In genomic region chr3:184786271-184787010, GRCh38 we compare ENCODE assay signal across 9 cellular contexts. TPM values are rescaled to one million over a fixed set of nuclear protein-coding genes. Genes with fewer than 3 reads are reported as not detected.
DNase-seq lines count a peak whose midpoint lies in the region; ATAC-seq, FAIRE-seq and TF ChIP-seq lines count a peak whose summit lies in the region.
"Had no signal": no experiment of that assay in that cellular context is flagged by ENCODE, and none has a peak within 500 bp of the region (broad histone marks: within the 10 kb centered on the region; RNA-seq: fewer than 3 reads in every experiment).

No MANE protein-coding gene starts in this region.

- H3K9ac ChIP-seq in smooth muscle cell (ENCODE audit: low read depth), result peak overlapping the region; percentile 30

- H3K27me3 ChIP-seq in heart left ventricle, result peaks cover 0 to 8% (median 0%) of the 10 kb centered on the region in 9 donors
- H3K27me3 ChIP-seq in smooth muscle cell (ENCODE audit: low read depth), result no peaks in the 10 kb centered on the region

- H2AFZ ChIP-seq in smooth muscle cell (ENCODE audit: low read depth), result peak overlapping the region; percentile 8

- WGBS in heart left ventricle, 4 donors, result 5 to 20% (median 14%) methylated on average over 7 to 11 of the region's 11 CpGs
- WGBS in smooth muscle cell (ENCODE audit: low lambda C conversion rate), result 31% methylated on average over 11 of the region's 11 CpGs

- TF ChIP-seq CTCF in activated CD8-positive, alpha-beta T cell treated with anti-CD3 and anti-CD28 coated beads for 36 hours (IDR thresholded peaks at IDR 0.05), result no peak
- TF ChIP-seq CTCF in heart left ventricle (IDR thresholded peaks at IDR 0.05) (no peak), smooth muscle cell (IDR thresholded peaks at IDR 0.05; ENCODE audit: borderline replicate concordance, insufficient read depth, poor library complexity, severe bottlenecking) (no peak)

- H3K9me3 Mint-ChIP-seq in activated CD8-positive, alpha-beta T cell treated with anti-CD3 and anti-CD28 coated beads for 36 hours, result no peaks in the 10 kb centered on the region

- H3F3A ChIP-seq in smooth muscle cell (ENCODE audit: low read depth), result peaks cover 3% of the 10 kb centered on the region

- H3K4me3 ChIP-seq in heart left ventricle, result peak overlapping the region in 7 of 12 donors; percentile 3 to 24 (median 7)
- peak overlapping the region; percentile 6 for H3K4me3 ChIP-seq in smooth muscle cell

- FAIRE-seq in GM12892 (lab: Jason Lieb, UNC), result no peak

- peak overlapping the region; percentile 73 for H3K4me2 ChIP-seq in smooth muscle cell

- H3K36me3 Mint-ChIP-seq in activated CD8-positive, alpha-beta T cell treated with anti-CD3 and anti-CD28 coated beads for 36 hours (ENCODE audit: low read depth), result no peaks in the 10 kb centered on the region

- TF ChIP-seq POLR2A in heart left ventricle (IDR thresholded peaks at IDR 0.05), result no peak
- TF ChIP-seq POLR2A in GM12892 (IDR thresholded peaks at IDR 0.05; ENCODE audit: low read depth, low read length), result no peak

- DNase-seq in DMS 273 (lab: John Stamatoyannopoulos, UW; ENCODE audit: unreplicated experiment), result peak; percentile 49
- no peak for DNase-seq in DMS 273 treated with DMSO at 0.1 percent for 48 hours (lab: John Stamatoyannopoulos, UW)
- peak; percentile 56 for DNase-seq in activated CD8-positive, alpha-beta T cell treated with anti-CD3 and anti-CD28 coated beads for 36 hours
- DNase-seq in heart left ventricle, result peak; percentile 56 to 79 (median 68)
- DNase-seq in smooth muscle cell (lab: John Stamatoyannopoulos, UW; ENCODE audit: unreplicated experiment), result no peak
- DNase-seq in activated effector memory CD4-positive, alpha-beta T cell treated with anti-CD3 and anti-CD28 coated beads, Interleukin-2, amount 50 U/mL, for 16 hours, result no peak
- no peak for DNase-seq in GM12892 (ENCODE audit: insufficient read length)

- no peak overlapping the region for H3K4me3 Mint-ChIP-seq in activated CD8-positive, alpha-beta T cell treated with anti-CD3 and anti-CD28 coated beads for 36 hours

- ATAC-seq in activated CD8-positive, alpha-beta T cell treated with anti-CD3 and anti-CD28 coated beads for 36 hours, result peak; percentile 73
- ATAC-seq in heart left ventricle (peak; percentile 50 to 90 (median 88)), GM19395 (IDR thresholded peaks at IDR 0.05; ENCODE audit: unreplicated experiment) (no peak)

- no peak overlapping the region for H3K27ac Mint-ChIP-seq in activated CD8-positive, alpha-beta T cell treated with anti-CD3 and anti-CD28 coated beads for 36 hours

- H3K36me3 ChIP-seq in heart left ventricle (no peaks in the 10 kb centered on the region), smooth muscle cell (ENCODE audit: low read depth) (no peaks in the 10 kb centered on the region)

- intact Hi-C loops in activated CD8-positive, alpha-beta T cell treated with anti-CD3 and anti-CD28 coated beads for 36 hours (cut with micrococcal nuclease), result no loop called here
- intact Hi-C loops in heart left ventricle (cut with DNase I), result no loop called here

- CTCF ChIA-PET in activated CD8-positive, alpha-beta T cell treated with anti-CD3 and anti-CD28 coated beads for 36 hours (lab: Charles Lee), result interaction anchor here (0.9 to 3.1 kb wide), 5 partner anchors 9 to 273 kb away, joined by 3 to 14 read pairs (median 8); partner anchors contain the start of gene EPHB3

- H4K20me1 ChIP-seq in smooth muscle cell (ENCODE audit: low read depth), result no peaks in the 10 kb centered on the region

- H3K79me2 ChIP-seq in smooth muscle cell (ENCODE audit: low read depth), result no peaks in the 10 kb centered on the region

- POLR2A ChIA-PET in activated CD8-positive, alpha-beta T cell treated with anti-CD3 and anti-CD28 coated beads for 36 hours (lab: Charles Lee), result interaction anchor here (0.7 kb wide), 1 partner anchor 15 kb away, joined by 4 read pairs; no protein-coding TSS in a partner anchor

- H3K27ac ChIP-seq in heart left ventricle (peak overlapping the region in 9 of 12 donors; percentile 27 to 75 (median 61)), smooth muscle cell (ENCODE audit: low read depth) (peak overlapping the region; percentile 75)
- H3K27ac ChIP-seq: 22Rv1 had no signal

- no peaks in the 10 kb centered on the region for H3K9me3 ChIP-seq in heart left ventricle
- no peaks in the 10 kb centered on the region for H3K9me3 ChIP-seq in smooth muscle cell (replicated peaks; ENCODE audit: low read depth)

- H3K27me3 Mint-ChIP-seq in activated CD8-positive, alpha-beta T cell treated with anti-CD3 and anti-CD28 coated beads for 36 hours, result no peaks in the 10 kb centered on the region

- H3K4me1 ChIP-seq in heart left ventricle (peaks cover 0 to 28% (median 14%) of the 10 kb centered on the region in 12 donors), smooth muscle cell (ENCODE audit: low read depth) (peaks cover 10% of the 10 kb centered on the region)

- peaks cover 21% of the 10 kb centered on the region for H3K4me1 Mint-ChIP-seq in activated CD8-positive, alpha-beta T cell treated with anti-CD3 and anti-CD28 coated beads for 36 hours (ENCODE audit: low read depth)

RNA-seq across cellular contexts. Expression of gene VPS8, which starts 25.5 kb away (rescaled TPM):
- 10 to 100 TPM; 30.2 to 33.3 TPM for total RNA-seq in activated CD8-positive, alpha-beta T cell treated with anti-CD3 and anti-CD28 coated beads for 36 hours
- total RNA-seq in heart left ventricle, result 100 to 1,000 TPM in 2 of 9 donors, 10 to 100 TPM in 7; 46.0 to 122 (median 75.3) TPM
- polyA plus RNA-seq in heart left ventricle, result 10 to 100 TPM; 15.7 TPM
- 42.2 and 53.9 TPM in 2 replicates for total RNA-seq in smooth muscle cell
- polyA plus RNA-seq in smooth muscle cell, result 16.1 TPM in 2 replicates
- 13.2 TPM for polyA plus RNA-seq in GM12892 (2012; ENCODE audit: missing spikeins)

Comparison
In these comparisons a context has a peak if more than half of its experiments do, and no peak if none do; other contexts are left out.
1. DNase-seq: peak in DMS 273 (single experiment), activated CD8-positive, alpha-beta T cell treated with anti-CD3 and anti-CD28 coated beads for 36 hours (single experiment) and heart left ventricle (5 of 5); none in DMS 273 treated with DMSO at 0.1 percent for 48 hours (single experiment), smooth muscle cell (single experiment), activated effector memory CD4-positive, alpha-beta T cell treated with anti-CD3 and anti-CD28 coated beads, Interleukin-2, amount 50 U/mL, for 16 hours (single experiment) and GM12892 (single experiment).